1 cellular context compared by ENCODE assay signal in the genomic region with DNA sequence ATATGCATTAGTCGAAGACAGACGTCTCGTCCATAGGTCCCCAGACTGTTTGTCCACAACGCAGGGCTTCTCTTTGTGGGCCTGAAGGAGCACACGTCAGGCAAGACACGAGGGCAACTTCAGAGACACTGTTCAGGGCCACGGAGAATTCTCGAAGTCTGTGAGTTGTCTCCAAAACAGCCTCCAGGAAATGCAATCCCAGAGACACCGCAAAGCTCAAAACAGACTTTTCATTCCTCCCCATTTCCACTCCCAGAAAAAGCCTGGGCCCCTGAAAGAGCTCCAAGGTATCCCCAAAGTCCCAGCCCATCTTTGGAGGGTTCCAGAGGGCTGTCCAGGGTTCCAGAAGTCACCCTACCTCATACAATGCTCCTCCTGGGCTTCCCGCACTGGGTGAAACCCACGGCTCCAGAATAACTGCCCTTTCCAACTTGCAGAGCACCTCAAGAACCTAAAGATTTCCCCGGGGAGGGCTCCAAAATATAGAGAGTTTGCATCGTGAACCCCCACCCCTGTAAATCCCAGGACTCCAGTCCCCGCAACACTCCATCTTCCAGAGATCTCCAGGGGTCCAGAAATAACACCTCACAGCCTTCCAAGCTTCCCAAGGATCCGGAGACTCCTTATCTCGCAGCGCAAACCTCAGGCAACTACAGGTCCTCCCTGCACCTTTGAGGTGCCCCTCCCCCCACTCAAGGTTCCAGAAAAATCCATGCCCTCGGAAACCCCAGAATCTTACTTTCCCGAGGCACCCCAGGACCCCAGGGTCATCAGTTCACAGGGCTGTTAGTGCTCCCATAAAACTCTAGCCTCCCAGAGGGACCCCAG.
TF ChIP-seq lines count a peak whose summit lies in the region.

No MANE protein-coding gene starts in this region.

TF ChIP-seq in endothelial cell of umbilical vein, 7 proteins besides CTCF, POLR2A, EP300 and RAD21:
- no peak for TF ChIP-seq JUN (IDR thresholded peaks at IDR 0.05; ENCODE audit: borderline replicate concordance, insufficient read depth, insufficient read length, low read depth)
- no peak for TF ChIP-seq EZH2 (IDR thresholded peaks at IDR 0.05; ENCODE audit: borderline replicate concordance, low read depth, low read length, severe bottlenecking)
- TF ChIP-seq MAX (IDR thresholded peaks at IDR 0.05; ENCODE audit: insufficient read depth, insufficient read length): no peak
- TF ChIP-seq GATA2 (IDR thresholded peaks at IDR 0.05; ENCODE audit: insufficient read depth, insufficient read length, low read depth, low read length): no peak
- no peak for TF ChIP-seq MYC (IDR thresholded peaks at IDR 0.05; ENCODE audit: low read depth, low read length)
- no peak for TF ChIP-seq FOS (IDR thresholded peaks at IDR 0.05; ENCODE audit: borderline replicate concordance, insufficient read depth, low read length)
- no peak for TF ChIP-seq POLR2AphosphoS5 (IDR thresholded peaks at IDR 0.05; ENCODE audit: insufficient read depth, low read depth, low read length)
